ENCODE assay signal across 17 cellular contexts in genomic region chr11:33842236-33842915, GRCh38. TPM values are rescaled to one million over a fixed set of nuclear protein-coding genes. Genes with fewer than 3 reads are reported as not detected.
"Had no signal": no experiment of that assay in that cellular context is flagged by ENCODE, and none has a peak within 500 bp of the region (broad histone marks: within the 10 kb centered on the region; RNA-seq: fewer than 3 reads in every experiment).

No MANE protein-coding gene starts in this region.

- H3K27ac ChIP-seq: cardiac muscle cell, gastroesophageal sphincter, parathyroid adenoma, sigmoid colon, stomach, thoracic aorta had no signal

- H3K27ac Mint-ChIP-seq: activated B cell treated with CpG ODN at 0.5 μM for 24 hours; activated CD8-positive, alpha-beta T cell treated with anti-CD3 and anti-CD28 coated beads, Interleukin-2, amount 10 ng/mL, durations not matched to agents 7 days and 5 days; activated naive CD4-positive, alpha-beta T cell treated with anti-CD3 and anti-CD28 coated beads, Interleukin-2, amount 50 U/mL, for 72 hours; naive thymus-derived CD4-positive, alpha-beta T cell had no signal

- H3K9me3 Mint-ChIP-seq: activated B cell treated with CpG ODN at 0.5 μM for 24 hours; activated naive CD4-positive, alpha-beta T cell treated with anti-CD3 and anti-CD28 coated beads, Interleukin-2, amount 50 U/mL, for 72 hours; naive thymus-derived CD4-positive, alpha-beta T cell had no signal

- H3K36me3 ChIP-seq: cardiac muscle cell, gastroesophageal sphincter, sigmoid colon, stomach, thoracic aorta had no signal

- H3K9me3 ChIP-seq: gastroesophageal sphincter, sigmoid colon, stomach, thoracic aorta had no signal

- H3K4me1 ChIP-seq: gastroesophageal sphincter, parathyroid adenoma, sigmoid colon, stomach had no signal

- H3K79me2 ChIP-seq: parathyroid adenoma had no signal

- H3K4me1 Mint-ChIP-seq: activated B cell treated with CpG ODN at 0.5 μM for 24 hours; naive thymus-derived CD4-positive, alpha-beta T cell had no signal

- H2AFZ ChIP-seq: parathyroid adenoma had no signal

- H3K4me3 ChIP-seq: cardiac muscle cell, gastroesophageal sphincter, sigmoid colon, stomach, thoracic aorta had no signal

- H3K36me3 Mint-ChIP-seq: activated naive CD4-positive, alpha-beta T cell treated with anti-CD3 and anti-CD28 coated beads, Interleukin-2, amount 50 U/mL, for 72 hours; naive thymus-derived CD4-positive, alpha-beta T cell had no signal

- DNase-seq: activated B cell treated with CpG ODN at 0.5 μM for 24 hours; activated CD4-positive, alpha-beta T cell treated with anti-CD3 and anti-CD28 coated beads for 48 hours; activated CD8-positive, alpha-beta memory T cell treated with anti-CD3 and anti-CD28 coated beads, Interleukin-2, amount 50 U/mL, for 4 hours; activated CD8-positive, alpha-beta T cell treated with anti-CD3 and anti-CD28 coated beads, Interleukin-2, amount 10 ng/mL, durations not matched to agents 7 days and 5 days; activated gamma-delta T cell; activated T-cell treated with anti-CD3 and anti-CD28 coated beads, Interleukin-2, amount 50 U/mL, for 48 hours; islet precursor cell; mammary epithelial cell; naive thymus-derived CD4-positive, alpha-beta T cell; sigmoid colon; stimulated activated CD4-positive, alpha-beta T cell treated with anti-CD3 and anti-CD28 coated beads, Interleukin-1b, Interleukin-23, amount 100 ng/mL, for 48 hours; stomach had no signal

- H3K4me3 Mint-ChIP-seq: activated B cell treated with CpG ODN at 0.5 μM for 24 hours; activated CD8-positive, alpha-beta T cell treated with anti-CD3 and anti-CD28 coated beads, Interleukin-2, amount 10 ng/mL, durations not matched to agents 7 days and 5 days; naive thymus-derived CD4-positive, alpha-beta T cell had no signal

- H3K9ac ChIP-seq: parathyroid adenoma had no signal

RNA-seq across cellular contexts. Expression of gene LMO2, which starts 49.5 kb away (rescaled TPM):
- total RNA-seq: activated CD8-positive, alpha-beta T cell treated with anti-CD3 and anti-CD28 coated beads, Interleukin-2, amount 10 ng/mL, durations not matched to agents 7 days and 5 days; activated naive CD4-positive, alpha-beta T cell treated with anti-CD3 and anti-CD28 coated beads, Interleukin-2, amount 50 U/mL, for 72 hours had no signal
